In genomic region chr4:98903561-98903960, GRCh38 we compare ENCODE assay signal across 18 cellular contexts. TPM values are rescaled to one million over a fixed set of nuclear protein-coding genes. Genes with fewer than 3 reads are reported as not detected.
A peak's percentile ranks its signal among the peaks of the same experiment; 100 is the strongest.
DNase-seq lines count a peak whose midpoint lies in the region; ATAC-seq, FAIRE-seq and TF ChIP-seq lines count a peak whose summit lies in the region.
"Had no signal": no experiment of that assay in that cellular context is flagged by ENCODE, and none has a peak within 500 bp of the region (broad histone marks: within the 10 kb centered on the region; RNA-seq: fewer than 3 reads in every experiment).

No MANE protein-coding gene starts in this region.

- no peak overlapping the region for H3K14ac ChIP-seq in IMR-90 (replicated peaks; ENCODE audit: low read depth, low read length)

- CTCF ChIA-PET in IMR-90 (lab: Yijun Ruan, JAX) (no interaction called here), PC-3 (lab: Charles Lee) (no interaction called here)

- H3K36me3 ChIP-seq in IMR-90 (ENCODE audit: control insufficient read depth, insufficient read depth, low read length) (peaks cover 3% of the 10 kb centered on the region), PC-3 (ENCODE audit: low read depth, low read length) (peaks cover 22% of the 10 kb centered on the region), sigmoid colon (peaks cover 0 to 18% (median 9%) of the 10 kb centered on the region in 4 donors)

- TF ChIP-seq EP300 in sigmoid colon (IDR thresholded peaks at IDR 0.05), result no peak

- POLR2A ChIA-PET in IMR-90 (lab: Charles Lee; ENCODE audit: unreplicated experiment) (no interaction called here), PC-3 (lab: Charles Lee; ENCODE audit: unreplicated experiment) (no interaction called here)

- no peak overlapping the region for H2BK120ac ChIP-seq in IMR-90 (ENCODE audit: low read depth, low read length)

- no peak overlapping the region for H2BK5ac ChIP-seq in IMR-90 (ENCODE audit: low read depth, low read length, poor library complexity, severe bottlenecking)

- no TSS peak for BruUV-seq in IMR-90 (replicated peaks; lab: Mats Ljungman, UMichigan)
- BruUV-seq in PC-3 (replicated peaks; lab: Mats Ljungman, UMichigan), result no TSS peak

- no peaks in the 10 kb centered on the region for H3K9me2 ChIP-seq in PC-3 (replicated peaks; ENCODE audit: low read length)

- H3K27ac ChIP-seq in IMR-90 (ENCODE audit: insufficient read depth, low read length), result peak overlapping the region; percentile 33; the same call in 1 of the 2 replicates
- no peak overlapping the region for H3K27ac ChIP-seq in PC-3 (ENCODE audit: low read length)
- no peak overlapping the region for H3K27ac ChIP-seq in sigmoid colon
- H3K27ac ChIP-seq: A549, C4-2B had no signal

- in situ Hi-C loops in IMR-90 (cut with MboI; ENCODE audit: low sequenced_read_pairs), result no loop called here

- no peak overlapping the region; the same call in 1 of the 2 replicates for H3K4ac ChIP-seq in IMR-90 (ENCODE audit: low read depth, low read length)

- H4K8ac ChIP-seq in IMR-90 (ENCODE audit: low read depth in 2 of 2, low read length in 2 of 2), result no peak overlapping the region

- peaks cover 6 to 19% of the 10 kb centered on the region in 2 donors for H3K36me3 Mint-ChIP-seq in naive B cell

- H2AK5ac ChIP-seq in IMR-90 (ENCODE audit: low read depth, low read length), result no peak overlapping the region

- no peaks in the 10 kb centered on the region for H3K9me3 ChIP-seq in IMR-90 (ENCODE audit: control insufficient read depth, insufficient read depth, low read length)
- H3K9me3 ChIP-seq in PC-3 (ENCODE audit: low read length), result no peaks in the 10 kb centered on the region
- H3K9me3 ChIP-seq in sigmoid colon, result no peaks in the 10 kb centered on the region
- H3K9me3 ChIP-seq: A549 had no signal

- H3K9me3 Mint-ChIP-seq in naive B cell, result no peaks in the 10 kb centered on the region
- H3K9me3 Mint-ChIP-seq: CD4-positive, alpha-beta memory T cell; HFFc6 had no signal

- no peak overlapping the region for H3K56ac ChIP-seq in IMR-90 (ENCODE audit: extremely low read depth, insufficient read depth, low read length)

- H3K4me3 Mint-ChIP-seq in naive B cell, result no peak overlapping the region
- H3K4me3 Mint-ChIP-seq: CD4-positive, alpha-beta memory T cell; HFFc6 had no signal

- H2BK15ac ChIP-seq in IMR-90 (ENCODE audit: low read depth, low read length), result no peak overlapping the region

- peaks cover 11% of the 10 kb centered on the region for H3K4me1 ChIP-seq in IMR-90 (ENCODE audit: control insufficient read depth, insufficient read depth, low read length)
- no peaks in the 10 kb centered on the region for H3K4me1 ChIP-seq in PC-3 (ENCODE audit: insufficient read depth, low read length)
- peaks cover 0 to 52% (median 24%) of the 10 kb centered on the region in 4 donors for H3K4me1 ChIP-seq in sigmoid colon

- H2AFZ ChIP-seq in IMR-90 (replicated peaks; ENCODE audit: low read length, poor library complexity) (no peak overlapping the region), PC-3 (ENCODE audit: low read length) (no peak overlapping the region)

- no peaks in the 10 kb centered on the region for H3K27me3 Mint-ChIP-seq in naive B cell
- H3K27me3 Mint-ChIP-seq: CD4-positive, alpha-beta memory T cell had no signal

- H3K4me3 ChIP-seq in IMR-90 (ENCODE audit: insufficient read depth, low read depth, low read length), result no peak overlapping the region
- no peak overlapping the region for H3K4me3 ChIP-seq in PC-3 (ENCODE audit: low read length)
- H3K4me3 ChIP-seq in sigmoid colon, result no peak overlapping the region
- H3K4me3 ChIP-seq: A549 had no signal

- H3K27me3 ChIP-seq in IMR-90 (ENCODE audit: control insufficient read depth, insufficient read depth, low read length) (no peaks in the 10 kb centered on the region), PC-3 (ENCODE audit: low read length) (no peaks in the 10 kb centered on the region), sigmoid colon (no peaks in the 10 kb centered on the region)

- H4K20me1 ChIP-seq in IMR-90 (ENCODE audit: insufficient read depth, low read length), result peaks cover 48% of the 10 kb centered on the region
- peaks cover 40% of the 10 kb centered on the region for H4K20me1 ChIP-seq in PC-3 (ENCODE audit: low read length)

- WGBS in IMR-90 (ENCODE audit: extremely low coverage in 2 of 2, insufficient read length in 1 of 2), 2 experiments, result no CpG with 5 or more reads among the region's 2 CpGs
- WGBS in sigmoid colon, 2 donors, result 68 to 76% methylated on average over 2 of the region's 2 CpGs

- TF ChIP-seq CTCF in IMR-90 (conservative IDR thresholded peaks at IDR 0.05; ENCODE audit: low read depth, low read length) (no peak), PC-3 (conservative IDR thresholded peaks at IDR 0.05; ENCODE audit: low read depth, low read length) (no peak), sigmoid colon (IDR thresholded peaks at IDR 0.05) (no peak)

- no peak overlapping the region for H3K4me2 ChIP-seq in IMR-90 (ENCODE audit: low read depth, low read length)
- H3K4me2 ChIP-seq in PC-3 (ENCODE audit: low read length), result no peak overlapping the region
- H3K4me2 ChIP-seq: A549 had no signal

- ATAC-seq in IMR-90 (ENCODE audit: low read depth), result no peak
- peak; percentile 70 for ATAC-seq in PC-3
- no peak for ATAC-seq in naive B cell (ENCODE audit: low read depth in 2 of 2)
- ATAC-seq: A549, HCT116 had no signal

- dilution Hi-C loops in IMR-90 (cut with HindIII; ENCODE audit: low sequenced_read_pairs, unreplicated experiment), result no loop called here

- H3K9me1 ChIP-seq in IMR-90 (ENCODE audit: insufficient read depth, low read length), result peaks cover 3% of the 10 kb centered on the region

- peaks cover 35 to 64% (median 54%) of the 10 kb centered on the region in 3 donors for H3K4me1 Mint-ChIP-seq in naive B cell

- intact Hi-C loops in IMR-90 (cut with micrococcal nuclease), result no loop called here
- intact Hi-C loops in PC-3 (cut with micrococcal nuclease), result no loop called here
- intact Hi-C loops in sigmoid colon (cut with DNase I), result no loop called here

- DNase-seq in IMR-90 (no peak), PC-3 (no peak), naive B cell (no peak), NCI-H1930 (lab: John Stamatoyannopoulos, UW) (no peak), SW 1271 (lab: John Stamatoyannopoulos, UW) (no peak), sigmoid colon (no peak), frontal cortex (ENCODE audit: low spot score in 2 of 2) (no peak)
- DNase-seq: AML-193; CD4-positive, alpha-beta memory T cell; DMS153; DMS79; GF-D8; GOT3; H7; HFFc6 had no signal

- H3K23ac ChIP-seq in IMR-90 (ENCODE audit: low read depth, low read length), result no peak overlapping the region

- H3K27ac Mint-ChIP-seq in naive B cell, result peak overlapping the region in 4 of 6 donors; percentile 34 to 73 (median 58)
- H3K27ac Mint-ChIP-seq: HFFc6 had no signal

- H2BK20ac ChIP-seq in IMR-90 (ENCODE audit: low read depth, low read length), result no peak overlapping the region

- H2AK9ac ChIP-seq in IMR-90 (replicated peaks; ENCODE audit: low read depth, low read length, poor library complexity), result no peak overlapping the region

- peaks cover 98% of the 10 kb centered on the region for H3K79me2 ChIP-seq in PC-3 (ENCODE audit: low read length)

- H3K9ac ChIP-seq in IMR-90 (ENCODE audit: low read depth, low read length), result no peak overlapping the region
- H3K9ac ChIP-seq in PC-3 (ENCODE audit: low read length), result no peak overlapping the region

- H4K5ac ChIP-seq in IMR-90 (ENCODE audit: low read depth, low read length), result no peak overlapping the region

- TF ChIP-seq RAD21 in IMR-90 (IDR thresholded peaks at IDR 0.05; ENCODE audit: low read length), result no peak

- no peaks in the 10 kb centered on the region for H3F3A ChIP-seq in PC-3 (ENCODE audit: low read length, unreplicated experiment)

- no peak overlapping the region for H3K18ac ChIP-seq in IMR-90 (ENCODE audit: low read depth, low read length)

- peaks cover 17 to 60% of the 10 kb centered on the region in 2 experiments for H3K79me1 ChIP-seq in IMR-90 (ENCODE audit: low read depth in 1 of 2, low read length in 2 of 2)

- TF ChIP-seq POLR2A in IMR-90 (IDR thresholded peaks at IDR 0.05; ENCODE audit: low read depth, low read length) (no peak), sigmoid colon (IDR thresholded peaks at IDR 0.05) (no peak)

- no peak overlapping the region for H4K91ac ChIP-seq in IMR-90 (ENCODE audit: insufficient read depth, low read depth, low read length)

- no peak for FAIRE-seq in frontal cortex (lab: Jason Lieb, UNC)
- FAIRE-seq: A549 had no signal

TF ChIP-seq in IMR-90, 13 proteins besides CTCF, POLR2A, EP300 and RAD21 (continues in another document):
- TF ChIP-seq CHD1 (IDR thresholded peaks at IDR 0.05; ENCODE audit: low read depth, low read length), result no peak
- TF ChIP-seq MXI1 (IDR thresholded peaks at IDR 0.05; ENCODE audit: borderline replicate concordance, low read depth, low read length), result no peak
- TF ChIP-seq BHLHE40 (IDR thresholded peaks at IDR 0.05; ENCODE audit: low read depth, low read length), result no peak
- no peak for TF ChIP-seq RCOR1 (IDR thresholded peaks at IDR 0.05; ENCODE audit: insufficient replicate concordance, low read length)
- no peak for TF ChIP-seq USF2 (IDR thresholded peaks at IDR 0.05; ENCODE audit: low read depth, low read length)
- TF ChIP-seq RFX5 (IDR thresholded peaks at IDR 0.05; ENCODE audit: low read depth, low read length), result no peak
- TF ChIP-seq FOS (IDR thresholded peaks at IDR 0.05; ENCODE audit: low read depth, low read length), result no peak
- no peak for TF ChIP-seq NFE2L2 (IDR thresholded peaks at IDR 0.05; ENCODE audit: low read depth, low read length)
- no peak for TF ChIP-seq CEBPB (IDR thresholded peaks at IDR 0.05; ENCODE audit: low read depth, low read length)

RNA-seq across cellular contexts. Expression of gene EIF4E, which starts 25.4 kb away (rescaled TPM):
- total RNA-seq in IMR-90 (2012; rRNA removed) (113 and 288 TPM in 2 replicates), PC-3 (2014; rRNA removed) (110 and 134 TPM in 2 replicates), sigmoid colon (10 to 100 TPM; 38.5 to 81.3 (median 65.4) TPM), frontal cortex (213 TPM)
- polyA plus RNA-seq in IMR-90 (2012; rRNA removed) (69.4 and 80.4 TPM in 2 replicates), naive B cell (ENCODE audit: low read depth in 6 of 6) (100 to 1,000 TPM in 1 of 6 donors, 10 to 100 TPM in 5; 60.2 to 111 (median 70.2) TPM), sigmoid colon (100 to 1,000 TPM in 1 of 3 donors, 10 to 100 TPM in 2; 67.3 to 115 (median 74.5) TPM)
- 6.5 and 9.4 TPM in 2 replicates for polyA plus RNA-seq in IMR-90 (2012; cell fraction: cytosol; rRNA removed)
- 2.9 and 26.4 TPM in 2 replicates for polyA plus RNA-seq in IMR-90 (2012; cell fraction: nucleus; rRNA removed; ENCODE audit: low replicate concordance)
